ENCODE assay signal across 8 cellular contexts in genomic region chr5:95619518-95620029, GRCh38. TPM values are rescaled to one million over a fixed set of nuclear protein-coding genes. Genes with fewer than 3 reads are reported as not detected.
DNase-seq lines count a peak whose midpoint lies in the region; ATAC-seq and TF ChIP-seq lines count a peak whose summit lies in the region.

No MANE protein-coding gene starts in this region.

- H4K20me1 ChIP-seq in SK-N-SH (ENCODE audit: insufficient read depth), result no peaks in the 10 kb centered on the region

- peaks cover 3% of the 10 kb centered on the region for H3K36me3 Mint-ChIP-seq in activated naive CD8-positive, alpha-beta T cell treated with anti-CD3 and anti-CD28 coated beads, Interleukin-2, amount 50 U/mL, for 24 hours (ENCODE audit: low read depth)
- H3K36me3 Mint-ChIP-seq in immature natural killer cell, result no peaks in the 10 kb centered on the region
- peaks cover 4% of the 10 kb centered on the region for H3K36me3 Mint-ChIP-seq in stimulated activated naive CD8-positive, alpha-beta T cell treated with anti-CD3 and anti-CD28 coated beads, Interleukin-15, Interleukin-2, amounts not matched to agents 100 ng/mL and 50 ng/mL, for 24 hours (ENCODE audit: low read depth)

- 87% methylated on average over 19 of the region's 19 CpGs for WGBS in SK-N-SH (ENCODE audit: low lambda C conversion rate)

- DNase-seq in SK-N-SH (no peak), immature natural killer cell (no peak), NK-92 (lab: John Stamatoyannopoulos, UW; ENCODE audit: unreplicated experiment) (no peak), WERI-Rb-1 (no peak)
- no peak for DNase-seq in activated naive CD8-positive, alpha-beta T cell treated with anti-CD3 and anti-CD28 coated beads, Interleukin-2, amount 50 U/mL, for 24 hours

- no peak for ATAC-seq in SK-N-SH treated with all-trans-retinoic acid at 6 μM for 48 hours
- no peak for ATAC-seq in activated naive CD8-positive, alpha-beta T cell treated with anti-CD3 and anti-CD28 coated beads, Interleukin-2, amount 50 U/mL, for 24 hours
- no peak for ATAC-seq in HG03159 (IDR thresholded peaks at IDR 0.05; ENCODE audit: unreplicated experiment)

- H3K9me2 ChIP-seq in SK-N-SH, result no peaks in the 10 kb centered on the region

- peaks cover 36% of the 10 kb centered on the region for H3K4me1 Mint-ChIP-seq in activated naive CD8-positive, alpha-beta T cell treated with anti-CD3 and anti-CD28 coated beads, Interleukin-2, amount 50 U/mL, for 24 hours
- H3K4me1 Mint-ChIP-seq in immature natural killer cell, result peaks cover 28 to 34% of the 10 kb centered on the region in 2 donors
- peaks cover 40% of the 10 kb centered on the region for H3K4me1 Mint-ChIP-seq in stimulated activated naive CD8-positive, alpha-beta T cell treated with anti-CD3 and anti-CD28 coated beads, Interleukin-15, Interleukin-2, amounts not matched to agents 100 ng/mL and 50 ng/mL, for 24 hours (ENCODE audit: low read depth)

- H3F3A ChIP-seq in SK-N-SH (replicated peaks; ENCODE audit: insufficient read depth), result no peaks in the 10 kb centered on the region

- no peak for TF ChIP-seq EP300 in SK-N-SH (IDR thresholded peaks at IDR 0.05; ENCODE audit: borderline replicate concordance in 1 of 2, low read depth in 1 of 2, low read length in 1 of 2)

- H3K27me3 Mint-ChIP-seq in activated naive CD8-positive, alpha-beta T cell treated with anti-CD3 and anti-CD28 coated beads, Interleukin-2, amount 50 U/mL, for 24 hours, result no peaks in the 10 kb centered on the region
- H3K27me3 Mint-ChIP-seq in immature natural killer cell (ENCODE audit: low read depth in 3 of 3), result peaks cover 3 to 7% (median 5%) of the 10 kb centered on the region in 3 donors
- no peaks in the 10 kb centered on the region for H3K27me3 Mint-ChIP-seq in stimulated activated naive CD8-positive, alpha-beta T cell treated with anti-CD3 and anti-CD28 coated beads, Interleukin-15, Interleukin-2, amounts not matched to agents 100 ng/mL and 50 ng/mL, for 24 hours

- H3K4me2 ChIP-seq in SK-N-SH, result no peak overlapping the region

- H3K79me2 ChIP-seq in SK-N-SH (ENCODE audit: insufficient read depth), result no peaks in the 10 kb centered on the region

- H3K4me1 ChIP-seq in SK-N-SH (ENCODE audit: control insufficient read depth in 1 of 2, insufficient read depth in 2 of 2, low read depth in 1 of 2, low read length in 1 of 2), result peaks cover 0 to 3% of the 10 kb centered on the region in 2 experiments; a peak in 2 of 4 replicates

- peak overlapping the region; percentile 80 for H3K27ac Mint-ChIP-seq in activated naive CD8-positive, alpha-beta T cell treated with anti-CD3 and anti-CD28 coated beads, Interleukin-2, amount 50 U/mL, for 24 hours
- peak overlapping the region; percentile 10 to 70 (median 60) for H3K27ac Mint-ChIP-seq in immature natural killer cell
- H3K27ac Mint-ChIP-seq in stimulated activated naive CD8-positive, alpha-beta T cell treated with anti-CD3 and anti-CD28 coated beads, Interleukin-15, Interleukin-2, amounts not matched to agents 100 ng/mL and 50 ng/mL, for 24 hours, result peak overlapping the region; percentile 32

- POLR2A ChIA-PET in SK-N-SH (lab: Yijun Ruan, JAX), result no interaction called here

- TF ChIP-seq CTCF in SK-N-SH (IDR thresholded peaks at IDR 0.05) (no peak), WERI-Rb-1 (IDR thresholded peaks at IDR 0.05; ENCODE audit: low read depth, low read length) (no peak)

- H3K36me3 ChIP-seq in SK-N-SH (replicated peaks in 1 of 2; ENCODE audit: control insufficient read depth in 1 of 2, insufficient read depth in 2 of 2, low read length in 1 of 2) (no peaks in the 10 kb centered on the region), WERI-Rb-1 (no peaks in the 10 kb centered on the region)

- TF ChIP-seq RAD21 in SK-N-SH (IDR thresholded peaks at IDR 0.05; ENCODE audit: low read length), result no peak

- H3K4me3 Mint-ChIP-seq in activated naive CD8-positive, alpha-beta T cell treated with anti-CD3 and anti-CD28 coated beads, Interleukin-2, amount 50 U/mL, for 24 hours, result peak overlapping the region; percentile 81
- peak overlapping the region; percentile 87 to 92 (median 89) for H3K4me3 Mint-ChIP-seq in immature natural killer cell
- peak overlapping the region; percentile 79 for H3K4me3 Mint-ChIP-seq in stimulated activated naive CD8-positive, alpha-beta T cell treated with anti-CD3 and anti-CD28 coated beads, Interleukin-15, Interleukin-2, amounts not matched to agents 100 ng/mL and 50 ng/mL, for 24 hours

- H3K9me3 Mint-ChIP-seq in activated naive CD8-positive, alpha-beta T cell treated with anti-CD3 and anti-CD28 coated beads, Interleukin-2, amount 50 U/mL, for 24 hours, result no peaks in the 10 kb centered on the region
- no peaks in the 10 kb centered on the region for H3K9me3 Mint-ChIP-seq in immature natural killer cell
- no peaks in the 10 kb centered on the region for H3K9me3 Mint-ChIP-seq in stimulated activated naive CD8-positive, alpha-beta T cell treated with anti-CD3 and anti-CD28 coated beads, Interleukin-15, Interleukin-2, amounts not matched to agents 100 ng/mL and 50 ng/mL, for 24 hours

- no peak overlapping the region for H3K9ac ChIP-seq in SK-N-SH

- H3K27me3 ChIP-seq in SK-N-SH (ENCODE audit: insufficient read depth) (no peaks in the 10 kb centered on the region), WERI-Rb-1 (ENCODE audit: insufficient read depth, low read depth, severe bottlenecking) (no peaks in the 10 kb centered on the region)

- H3K27ac ChIP-seq in SK-N-SH (ENCODE audit: low read depth in 2 of 2, low read length in 1 of 2) (no peak overlapping the region), WERI-Rb-1 (no peak overlapping the region)

- H3K4me3 ChIP-seq in SK-N-SH (ENCODE audit: low read depth in 2 of 2, low read length in 1 of 2), result peak overlapping the region in 1 of 2 experiments; percentile 56; a peak in 1 of 4 replicates
- H3K4me3 ChIP-seq in WERI-Rb-1 (ENCODE audit: low read depth, low read length), result no peak overlapping the region

- H3K9me3 ChIP-seq in SK-N-SH, result no peaks in the 10 kb centered on the region
- H3K9me3 ChIP-seq in WERI-Rb-1 (ENCODE audit: severe bottlenecking), result no peaks in the 10 kb centered on the region

- CTCF ChIA-PET in SK-N-SH (lab: Yijun Ruan, JAX), result no interaction called here

- peak overlapping the region; percentile 12; the same call in 1 of the 2 replicates for H2AFZ ChIP-seq in SK-N-SH (ENCODE audit: low read depth)

TF ChIP-seq in SK-N-SH, 30 proteins besides CTCF, POLR2A, EP300 and RAD21:
- TF ChIP-seq SMC3 (IDR thresholded peaks at IDR 0.05; ENCODE audit: low read depth, low read length) (no peak), USF2 (IDR thresholded peaks at IDR 0.05; ENCODE audit: borderline replicate concordance, low read depth, low read length) (no peak), EZH2phosphoT487 (IDR thresholded peaks at IDR 0.05; ENCODE audit: borderline replicate concordance, low read depth) (no peak), JUND (IDR thresholded peaks at IDR 0.05) (no peak), NRF1 (IDR thresholded peaks at IDR 0.05; ENCODE audit: low read depth, low read length) (no peak), FOXM1 (IDR thresholded peaks at IDR 0.05; ENCODE audit: low read depth) (no peak), NFIC (IDR thresholded peaks at IDR 0.05; ENCODE audit: borderline replicate concordance) (no peak), MXI1 (IDR thresholded peaks at IDR 0.05; ENCODE audit: low read depth, low read length) (no peak), CHD2 (IDR thresholded peaks at IDR 0.05; ENCODE audit: low read length, partially characterized antibody) (no peak), ELF1 (IDR thresholded peaks at IDR 0.05) (no peak), RFX5 (IDR thresholded peaks at IDR 0.05; ENCODE audit: low read length) (no peak)

TF ChIP-seq in SK-N-SH treated with all-trans-retinoic acid at 6 μM for 48 hours, 23 proteins besides CTCF, POLR2A, EP300 and RAD21 (continues in another document):
- TF ChIP-seq ISL1 (CRISPR knock-in tag; IDR thresholded peaks at IDR 0.05), result no peak
- TF ChIP-seq, protein P1, sequence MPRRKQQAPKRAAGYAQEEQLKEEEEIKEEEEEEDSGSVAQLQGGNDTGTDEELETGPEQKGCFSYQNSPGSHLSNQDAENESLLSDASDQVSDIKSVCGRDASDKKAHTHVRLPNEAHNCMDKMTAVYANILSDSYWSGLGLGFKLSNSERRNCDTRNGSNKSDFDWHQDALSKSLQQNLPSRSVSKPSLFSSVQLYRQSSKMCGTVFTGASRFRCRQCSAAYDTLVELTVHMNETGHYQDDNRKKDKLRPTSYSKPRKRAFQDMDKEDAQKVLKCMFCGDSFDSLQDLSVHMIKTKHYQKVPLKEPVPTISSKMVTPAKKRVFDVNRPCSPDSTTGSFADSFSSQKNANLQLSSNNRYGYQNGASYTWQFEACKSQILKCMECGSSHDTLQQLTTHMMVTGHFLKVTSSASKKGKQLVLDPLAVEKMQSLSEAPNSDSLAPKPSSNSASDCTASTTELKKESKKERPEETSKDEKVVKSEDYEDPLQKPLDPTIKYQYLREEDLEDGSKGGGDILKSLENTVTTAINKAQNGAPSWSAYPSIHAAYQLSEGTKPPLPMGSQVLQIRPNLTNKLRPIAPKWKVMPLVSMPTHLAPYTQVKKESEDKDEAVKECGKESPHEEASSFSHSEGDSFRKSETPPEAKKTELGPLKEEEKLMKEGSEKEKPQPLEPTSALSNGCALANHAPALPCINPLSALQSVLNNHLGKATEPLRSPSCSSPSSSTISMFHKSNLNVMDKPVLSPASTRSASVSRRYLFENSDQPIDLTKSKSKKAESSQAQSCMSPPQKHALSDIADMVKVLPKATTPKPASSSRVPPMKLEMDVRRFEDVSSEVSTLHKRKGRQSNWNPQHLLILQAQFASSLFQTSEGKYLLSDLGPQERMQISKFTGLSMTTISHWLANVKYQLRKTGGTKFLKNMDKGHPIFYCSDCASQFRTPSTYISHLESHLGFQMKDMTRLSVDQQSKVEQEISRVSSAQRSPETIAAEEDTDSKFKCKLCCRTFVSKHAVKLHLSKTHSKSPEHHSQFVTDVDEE (CRISPR knock-in tag; IDR thresholded peaks at IDR 0.05), result no peak
- no peak for TF ChIP-seq BACH2 (CRISPR knock-in tag; IDR thresholded peaks at IDR 0.05; ENCODE audit: borderline replicate concordance)

RNA-seq across cellular contexts. Expression of gene GPR150, which starts 0.3 kb away (rescaled TPM):
- polyA plus RNA-seq in SK-N-SH (2012; rRNA removed) (0.06 and 0.07 TPM in 2 replicates), immature natural killer cell (1 to 10 TPM in 2 of 3 donors, under 1 TPM in 1; 0.94 to 1.9 (median 1.2) TPM)
- polyA plus RNA-seq in SK-N-SH (2012; cell fraction: cytosol; rRNA removed), result 0.07 and 0.08 TPM in 2 replicates
- polyA plus RNA-seq in SK-N-SH (2012; cell fraction: nucleus; rRNA removed), result 0.08 and 0.14 TPM in 2 replicates

RNA-seq across cellular contexts. Expression of gene RFESD, which starts 27.0 kb away (rescaled TPM):
- polyA plus RNA-seq in SK-N-SH (2012; rRNA removed) (1.8 and 3.1 TPM in 2 replicates), immature natural killer cell (1 to 10 TPM in 2 of 3 donors, under 1 TPM in 1; 0.98 to 9.3 (median 2.4) TPM)
- polyA plus RNA-seq in SK-N-SH (2012; cell fraction: cytosol; rRNA removed), result 3.0 and 3.6 TPM in 2 replicates
- 0.66 and 2.2 TPM in 2 replicates for polyA plus RNA-seq in SK-N-SH (2012; cell fraction: nucleus; rRNA removed)
